In the genomic region with DNA sequence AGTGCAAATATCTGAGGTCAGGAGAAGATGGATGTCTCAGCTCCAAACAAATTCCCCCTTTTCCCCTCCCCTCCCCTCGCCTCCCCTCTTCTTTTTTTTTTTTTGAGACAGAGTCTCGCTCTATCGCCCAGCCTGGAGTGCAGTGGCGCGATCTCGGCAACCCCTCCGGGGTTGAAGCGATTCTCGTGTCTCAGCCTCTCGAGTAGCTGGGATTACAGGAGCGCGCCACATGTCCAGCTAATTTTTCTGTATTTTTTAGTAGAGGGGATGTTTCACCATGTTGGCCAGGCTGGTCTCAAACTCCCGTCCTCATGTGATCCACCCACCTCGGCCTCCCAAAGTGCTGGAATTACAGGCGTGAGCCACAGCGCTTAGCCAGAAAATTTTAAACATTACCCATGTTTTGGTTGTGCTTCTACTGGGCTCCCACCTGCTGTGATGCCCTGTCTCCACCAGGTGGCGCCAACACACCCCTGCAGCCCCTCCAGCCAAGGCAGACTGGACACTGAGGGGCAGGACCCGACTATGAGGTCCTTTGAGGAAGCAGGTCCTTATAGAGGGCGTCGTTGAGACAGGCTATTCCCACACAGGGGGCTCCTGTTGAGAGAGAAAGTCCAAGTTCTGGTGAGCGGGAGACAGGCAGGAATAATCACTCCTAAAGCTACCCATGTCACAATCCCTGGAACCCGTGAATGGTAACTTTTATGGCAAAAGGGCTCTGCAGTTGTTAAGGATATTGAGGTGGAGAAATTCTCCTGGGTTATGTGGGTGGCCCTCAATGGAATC, we compare ENCODE assay signal across 8 cellular contexts. TPM values are rescaled to one million over a fixed set of nuclear protein-coding genes. Genes with fewer than 3 reads are reported as not detected.
DNase-seq lines count a peak whose midpoint lies in the region; ATAC-seq and TF ChIP-seq lines count a peak whose summit lies in the region.

No MANE protein-coding gene starts in this region.

- H3K4me3 ChIP-seq in fibroblast of the aortic adventitia (ENCODE audit: low read depth, low read length) (peak overlapping the region; percentile 44), neuronal stem cell (ENCODE audit: low read length in 2 of 2) (peak overlapping the region in 1 of 2 donors; percentile 24)

- H3K9me3 ChIP-seq in neuronal stem cell (replicated peaks in 1 of 2; ENCODE audit: control insufficient read depth in 2 of 2, insufficient read depth in 1 of 2, low read depth in 1 of 2, low read length in 2 of 2), result no peaks in the 10 kb centered on the region

- no peak overlapping the region for H3K18ac ChIP-seq in neuronal stem cell (ENCODE audit: low read length)

- H3K23ac ChIP-seq in neuronal stem cell (ENCODE audit: low read depth, low read length, poor library complexity), result no peak overlapping the region

- no peaks in the 10 kb centered on the region for H3K36me3 ChIP-seq in neuronal stem cell (replicated peaks in 1 of 2; ENCODE audit: control insufficient read depth in 2 of 2, insufficient read depth in 2 of 2, low read length in 2 of 2)

- H3K4ac ChIP-seq in neuronal stem cell (ENCODE audit: low read length), result no peak overlapping the region

- no peak overlapping the region for H2BK15ac ChIP-seq in neuronal stem cell (ENCODE audit: low read length)

- no peak overlapping the region for H3K9ac ChIP-seq in neuronal stem cell (ENCODE audit: low read depth, low read length, poor library complexity)

- no peak overlapping the region for H2BK12ac ChIP-seq in neuronal stem cell (ENCODE audit: low read length)

- H2BK120ac ChIP-seq in neuronal stem cell (ENCODE audit: low read depth, low read length), result no peak overlapping the region

- DNase-seq in ELF-1 (ENCODE audit: low read depth, low spot score) (peak; percentile 93), HUDEP-2 (lab: John Stamatoyannopoulos, UW; ENCODE audit: unreplicated experiment in 76 of 76) (peak in 63 of 76 experiments; percentile 9 to 81 (median 52)), RPMI8226 (peak; percentile 64), fibroblast of the aortic adventitia (ENCODE audit: low read depth) (peak; percentile 72), neuronal stem cell (ENCODE audit: low spot score) (peak; percentile 79), stromal cell of bone marrow (ENCODE audit: low read depth) (peak; percentile 33)
- DNase-seq in activated T-helper 1 cell treated with anti-CD3 and anti-CD28 coated beads, Interleukin-2, amount 50 U/mL, for 16 hours (ENCODE audit: low read depth in 1 of 2, low spot score in 1 of 2), result peak; percentile 51 to 58

- no peak overlapping the region for H2BK5ac ChIP-seq in neuronal stem cell (ENCODE audit: low read length)

- peaks cover 0 to 2% (median 2%) of the 10 kb centered on the region in 3 experiments for H3K27me3 ChIP-seq in neuronal stem cell (ENCODE audit: control insufficient read depth in 3 of 3, insufficient read depth in 3 of 3, low read depth in 1 of 3, low read length in 3 of 3)

- no peaks in the 10 kb centered on the region for H3K79me1 ChIP-seq in neuronal stem cell (ENCODE audit: low read depth, low read length)

- H3K4me2 ChIP-seq in neuronal stem cell (ENCODE audit: insufficient read depth, low read length, poor library complexity, severe bottlenecking), result peak overlapping the region; percentile 18

- H4K8ac ChIP-seq in neuronal stem cell (ENCODE audit: low read depth, low read length), result no peak overlapping the region

- H4K91ac ChIP-seq in neuronal stem cell (ENCODE audit: low read depth, low read length, poor library complexity), result no peak overlapping the region

- peak overlapping the region; percentile 86 for H2AFZ ChIP-seq in neuronal stem cell (ENCODE audit: low read length)

- TF ChIP-seq CTCF in fibroblast of the aortic adventitia (IDR thresholded peaks at IDR 0.05; ENCODE audit: insufficient read depth, low read length), result peak; percentile 98

- no peak overlapping the region for H2AK5ac ChIP-seq in neuronal stem cell (ENCODE audit: low read depth, low read length)

- H3K14ac ChIP-seq in neuronal stem cell (ENCODE audit: low read length), result no peak overlapping the region

- WGBS in neuronal stem cell (ENCODE audit: extremely low coverage in 2 of 2, insufficient read length in 2 of 2, insufficient replicate concordance in 1 of 2), 2 donors, result no CpG with 5 or more reads among the region's 22 CpGs

- ATAC-seq in GM18861 (IDR thresholded peaks at IDR 0.05; ENCODE audit: unreplicated experiment), result no peak

- H3K27ac ChIP-seq in neuronal stem cell (replicated peaks; ENCODE audit: low read length), result no peak overlapping the region

- no peaks in the 10 kb centered on the region for H3K4me1 ChIP-seq in neuronal stem cell (ENCODE audit: control insufficient read depth in 2 of 2, insufficient read depth in 1 of 2, low read depth in 1 of 2, low read length in 2 of 2)

RNA-seq across cellular contexts. Expression of gene ERICH4, which starts 6.3 kb away (rescaled TPM):
- not detected in 2 replicates for total RNA-seq in fibroblast of the aortic adventitia (ENCODE audit: low replicate concordance)
- polyA plus RNA-seq in neuronal stem cell (2013, experiment 1 of 2), result not detected
- polyA plus RNA-seq in neuronal stem cell (2013, experiment 2 of 2), result not detected

RNA-seq across cellular contexts. Expression of gene DMAC2, which starts 9.6 kb away (rescaled TPM):
- total RNA-seq in fibroblast of the aortic adventitia (ENCODE audit: low replicate concordance), result 29.3 and 31.2 TPM in 2 replicates
- 86.3 TPM for polyA plus RNA-seq in neuronal stem cell (2013, experiment 1 of 2)
- polyA plus RNA-seq in neuronal stem cell (2013, experiment 2 of 2), result 82.5 TPM

RNA-seq across cellular contexts. Expression of gene B3GNT8, which starts 22.1 kb away (rescaled TPM):
- 1.5 and 2.1 TPM in 2 replicates for total RNA-seq in fibroblast of the aortic adventitia (ENCODE audit: low replicate concordance)
- polyA plus RNA-seq in neuronal stem cell (2013, experiment 1 of 2), result 0.93 TPM
- 0.84 TPM for polyA plus RNA-seq in neuronal stem cell (2013, experiment 2 of 2)

RNA-seq across cellular contexts. Expression of gene BCKDHA, which starts 51.7 kb away (rescaled TPM):
- 3.5 and 15.3 TPM in 2 replicates for total RNA-seq in fibroblast of the aortic adventitia (ENCODE audit: low replicate concordance)
- 26.5 TPM for polyA plus RNA-seq in neuronal stem cell (2013, experiment 1 of 2)
- polyA plus RNA-seq in neuronal stem cell (2013, experiment 2 of 2), result 29.7 TPM

RNA-seq across cellular contexts. Expression of gene EXOSC5, which starts 52.1 kb away (rescaled TPM):
- 12.1 and 14.6 TPM in 2 replicates for total RNA-seq in fibroblast of the aortic adventitia (ENCODE audit: low replicate concordance)
- polyA plus RNA-seq in neuronal stem cell (2013, experiment 1 of 2), result 9.1 TPM
- 9.4 TPM for polyA plus RNA-seq in neuronal stem cell (2013, experiment 2 of 2)

Comparison
In these comparisons a context has a peak if more than half of its experiments do, and no peak if none do; other contexts are left out.
1. DNase-seq: peak in every context shown above with its lines; median percentile 93 in ELF-1; 79 in neuronal stem cell; 72 in fibroblast of the aortic adventitia; 64 in RPMI8226; 54 in activated T-helper 1 cell treated with anti-CD3 and anti-CD28 coated beads, Interleukin-2, amount 50 U/mL, for 16 hours; 52 in HUDEP-2; 33 in stromal cell of bone marrow.